In the genomic region with DNA sequence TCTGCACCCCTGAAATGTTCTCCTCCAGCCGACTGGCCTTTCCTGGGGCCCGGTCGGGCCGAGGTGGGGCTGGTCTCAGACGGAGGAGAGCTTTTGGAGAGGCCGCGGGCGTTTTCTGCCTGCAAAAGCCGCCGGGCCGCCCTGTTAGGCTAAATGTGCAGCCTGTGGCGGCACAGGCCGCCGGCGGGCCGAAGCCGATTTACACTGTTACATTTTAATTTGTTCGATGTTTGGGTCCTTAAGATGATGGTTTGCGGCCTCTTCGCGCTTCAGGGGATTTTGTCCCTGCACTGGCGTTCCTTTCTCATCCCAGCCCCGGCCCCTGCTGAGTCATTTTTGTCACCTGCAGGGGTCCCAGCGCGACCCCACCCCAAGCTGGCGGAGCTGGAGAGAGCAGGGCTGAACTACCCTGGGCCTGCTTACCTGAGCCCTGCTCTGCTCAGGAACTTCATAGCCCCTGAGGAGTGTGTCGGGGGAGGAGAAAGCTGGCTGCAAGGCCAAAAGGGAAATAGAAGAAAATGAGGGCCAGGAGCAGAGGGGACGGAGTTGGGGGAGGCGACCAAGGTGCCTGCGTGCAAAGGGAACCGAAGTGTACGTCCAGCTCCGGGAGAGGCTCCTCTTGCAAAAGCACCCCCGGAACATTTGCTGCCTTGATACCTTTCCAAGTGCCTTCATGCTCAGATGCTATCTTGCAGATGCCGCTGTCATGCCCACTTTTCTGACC, we compare ENCODE assay signal across 8 cellular contexts. TPM values are rescaled to one million over a fixed set of nuclear protein-coding genes. Genes with fewer than 3 reads are reported as not detected.
DNase-seq lines count a peak whose midpoint lies in the region; ATAC-seq and TF ChIP-seq lines count a peak whose summit lies in the region.

No MANE protein-coding gene starts in this region.

- H3K27me3 ChIP-seq in mesendoderm (ENCODE audit: insufficient read depth, low read length, poor library complexity): no peaks in the 10 kb centered on the region
- H3K27me3 ChIP-seq in tibial nerve: peaks cover 0 to 31% of the 10 kb centered on the region in 2 donors

- peaks cover 18% of the 10 kb centered on the region for H3K79me2 ChIP-seq in mesendoderm (ENCODE audit: control insufficient read depth, insufficient read depth, low read length)

- H3K4me3 ChIP-seq in mesendoderm (ENCODE audit: low read length) (peak overlapping the region; percentile 29), tibial nerve (peak overlapping the region; percentile 44 to 76 (median 59))

- no peak for TF ChIP-seq EP300 in tibial nerve (IDR thresholded peaks at IDR 0.05)

- no peak overlapping the region for H4K5ac ChIP-seq in mesendoderm (ENCODE audit: low read length)

- no peak overlapping the region for H3K23ac ChIP-seq in mesendoderm (ENCODE audit: low read length)

- no peak overlapping the region for H2BK15ac ChIP-seq in mesendoderm (replicated peaks; ENCODE audit: low read depth)

- no peaks in the 10 kb centered on the region for H3K4me1 ChIP-seq in mesendoderm (ENCODE audit: control insufficient read depth, low read depth, low read length)
- peaks cover 0 to 22% (median 6%) of the 10 kb centered on the region in 4 donors for H3K4me1 ChIP-seq in tibial nerve

- peak overlapping the region; percentile 64 for H2BK120ac ChIP-seq in mesendoderm (ENCODE audit: low read depth, low read length)

- H2BK5ac ChIP-seq in mesendoderm (ENCODE audit: low read length): no peak overlapping the region

- WGBS in mesendoderm (ENCODE audit: extremely low coverage, insufficient coverage, low lambda C conversion rate): no CpG with 5 or more reads among the region's 35 CpGs
- 2 to 24% methylated on average over 14 to 34 of the region's 35 CpGs for WGBS in tibial nerve, 2 donors

- peak; percentile 13 for ATAC-seq in HG03097 (IDR thresholded peaks at IDR 0.05; ENCODE audit: low FRiP score, unreplicated experiment)

- peaks cover 4% of the 10 kb centered on the region for H3K79me1 ChIP-seq in mesendoderm (ENCODE audit: low read length)

- no peak overlapping the region for H4K8ac ChIP-seq in mesendoderm (ENCODE audit: low read depth, low read length)

- no peak overlapping the region for H2AK5ac ChIP-seq in mesendoderm (ENCODE audit: low read length)

- peak overlapping the region; percentile 83 for H3K18ac ChIP-seq in mesendoderm (ENCODE audit: low read length)

- no peaks in the 10 kb centered on the region for H3K9me3 ChIP-seq in tibial nerve

- peak; percentile 30 for DNase-seq in NK-92 treated with Interleukin-12 subunit alpha and Interleukin-12 subunit beta, amount 100 ng/mL, for 24 hours (lab: John Stamatoyannopoulos, UW)
- DNase-seq in NK-92 (lab: John Stamatoyannopoulos, UW; ENCODE audit: unreplicated experiment) (no peak), SHP77 treated with DMSO at 0.1 percent for 48 hours (lab: John Stamatoyannopoulos, UW) (peak; percentile 32), dermis blood vessel endothelial cell (peak; percentile 4), mesendoderm (peak; percentile 59), tibial nerve (ENCODE audit: low spot score in 2 of 2) (peak in 1 of 2 donors; percentile 5), AG08395 (ENCODE audit: low spot score) (no peak)

- no peak overlapping the region for H3K4ac ChIP-seq in mesendoderm (ENCODE audit: low read depth, low read length)

- H3K4me2 ChIP-seq in mesendoderm (ENCODE audit: low read length): peak overlapping the region; percentile 67

- no peak for TF ChIP-seq POLR2A in tibial nerve (IDR thresholded peaks at IDR 0.05)

- H3K27ac ChIP-seq in mesendoderm (ENCODE audit: low read depth, low read length) (peak overlapping the region; percentile 84), tibial nerve (peak overlapping the region; percentile 79 to 90 (median 88))

- no peak for TF ChIP-seq CTCF in tibial nerve (IDR thresholded peaks at IDR 0.05)

- H3K9ac ChIP-seq in mesendoderm (ENCODE audit: low read length): peak overlapping the region; percentile 76

- H3K56ac ChIP-seq in mesendoderm (ENCODE audit: low read length): peak overlapping the region; percentile 78

- H3K36me3 ChIP-seq in mesendoderm (ENCODE audit: control insufficient read depth, insufficient read depth, low read length): no peaks in the 10 kb centered on the region
- H3K36me3 ChIP-seq in tibial nerve: no peaks in the 10 kb centered on the region

RNA-seq across cellular contexts. Expression of a gene that starts 0.9 kb away (rescaled TPM):
- total RNA-seq in dermis blood vessel endothelial cell (79.8 and 113 TPM in 2 replicates), tibial nerve (10 to 100 TPM; 69.7 to 85.5 (median 79.2) TPM)
- polyA plus RNA-seq in mesendoderm (2013, experiment 1 of 2): 54.4 TPM
- 56.3 TPM for polyA plus RNA-seq in mesendoderm (2013, experiment 2 of 2)

Comparison
In these comparisons a context has a peak if more than half of its experiments do, and no peak if none do; other contexts are left out.
1. DNase-seq: peak in NK-92 treated with Interleukin-12 subunit alpha and Interleukin-12 subunit beta, amount 100 ng/mL, for 24 hours (single experiment), SHP77 treated with DMSO at 0.1 percent for 48 hours (single experiment), dermis blood vessel endothelial cell (single experiment) and mesendoderm (single experiment); none in NK-92 (single experiment) and AG08395 (single experiment).